Comparison of ENCODE assay signal across 35 cellular contexts in the genomic region with DNA sequence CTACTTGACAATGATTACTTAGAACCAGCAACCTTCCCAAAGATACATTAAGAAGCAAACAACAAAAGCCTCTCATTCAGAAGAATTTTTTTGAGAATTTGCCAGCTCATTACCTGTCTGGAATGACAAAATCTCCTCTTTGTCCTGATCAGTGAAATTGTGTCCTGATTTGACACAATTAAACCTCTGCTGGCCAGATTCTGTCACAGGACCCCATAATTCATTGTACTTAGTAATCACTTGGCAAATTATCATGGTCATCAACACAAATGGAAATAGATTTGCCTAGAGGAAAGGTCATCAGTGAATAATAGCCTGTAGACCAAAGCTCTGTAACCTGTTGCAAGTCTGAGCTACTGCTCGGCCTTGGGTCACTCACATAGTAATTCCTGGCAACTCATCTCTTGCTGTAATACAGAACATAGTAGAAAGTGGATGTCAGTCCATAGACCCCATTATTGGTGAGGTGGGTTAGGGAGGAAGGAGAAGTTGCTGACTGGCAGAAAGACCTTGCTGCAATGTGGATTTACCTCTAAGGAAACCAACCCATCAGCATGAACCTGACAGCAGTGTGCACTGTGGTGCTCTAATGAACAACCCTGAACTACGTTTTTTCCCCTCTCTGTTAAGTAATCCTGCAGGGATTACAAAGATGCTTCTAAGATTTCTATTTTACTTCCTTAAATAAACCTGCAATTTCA.
"Had no signal": no experiment of that assay in that cellular context is flagged by ENCODE, and none has a peak within 500 bp of the region (broad histone marks: within the 10 kb centered on the region; RNA-seq: fewer than 3 reads in every experiment).

No MANE protein-coding gene starts in this region.

- H3K9me3 Mint-ChIP-seq: activated CD4-positive, alpha-beta memory T cell treated with anti-CD3 and anti-CD28 coated beads, Interleukin-2, amount 10 ng/mL, durations not matched to agents 7 days and 5 days; activated naive CD4-positive, alpha-beta T cell treated with anti-CD3 and anti-CD28 coated beads, Interleukin-2, amount 10 ng/mL, durations not matched to agents 7 days and 5 days; activated naive CD8-positive, alpha-beta T cell treated with anti-CD3 and anti-CD28 coated beads, Interleukin-2, amount 50 U/mL, for 24 hours; central memory CD8-positive, alpha-beta T cell had no signal

- H3K27me3 Mint-ChIP-seq: activated CD4-positive, alpha-beta memory T cell treated with anti-CD3 and anti-CD28 coated beads, Interleukin-2, amount 10 ng/mL, durations not matched to agents 7 days and 5 days; activated CD8-positive, alpha-beta memory T cell treated with anti-CD3 and anti-CD28 coated beads, Interleukin-2, amount 10 ng/mL, durations not matched to agents 7 days and 5 days; activated naive CD4-positive, alpha-beta T cell treated with anti-CD3 and anti-CD28 coated beads, Interleukin-2, amount 10 ng/mL, durations not matched to agents 7 days and 5 days; activated naive CD8-positive, alpha-beta T cell; activated naive CD8-positive, alpha-beta T cell treated with anti-CD3 and anti-CD28 coated beads, Interleukin-2, amount 50 U/mL, for 24 hours; central memory CD8-positive, alpha-beta T cell had no signal

- H3K4me3 ChIP-seq: cardiac muscle cell, colonic mucosa had no signal

- H3K27ac ChIP-seq: brain microvascular endothelial cell, cardiac muscle cell, colonic mucosa, VCaP had no signal

- H3K4me3 Mint-ChIP-seq: activated CD4-positive, alpha-beta memory T cell treated with anti-CD3 and anti-CD28 coated beads, Interleukin-2, amount 10 ng/mL, durations not matched to agents 7 days and 5 days; activated CD8-positive, alpha-beta memory T cell treated with anti-CD3 and anti-CD28 coated beads, Interleukin-2, amount 10 ng/mL, durations not matched to agents 7 days and 5 days; activated naive CD4-positive, alpha-beta T cell treated with anti-CD3 and anti-CD28 coated beads, Interleukin-2, amount 10 ng/mL, durations not matched to agents 7 days and 5 days; activated naive CD8-positive, alpha-beta T cell; activated naive CD8-positive, alpha-beta T cell treated with anti-CD3 and anti-CD28 coated beads, Interleukin-2, amount 50 U/mL, for 24 hours; central memory CD8-positive, alpha-beta T cell had no signal

- H3K4me1 ChIP-seq: colonic mucosa had no signal

- H3K36me3 ChIP-seq: brain microvascular endothelial cell, cardiac muscle cell, colonic mucosa had no signal

- ATAC-seq: activated CD8-positive, alpha-beta memory T cell treated with anti-CD3 and anti-CD28 coated beads, Interleukin-2, amount 10 ng/mL, durations not matched to agents 7 days and 5 days; activated naive CD8-positive, alpha-beta T cell treated with anti-CD3 and anti-CD28 coated beads, Interleukin-2, amount 50 U/mL, for 24 hours had no signal

- H3K4me1 Mint-ChIP-seq: activated CD4-positive, alpha-beta memory T cell treated with anti-CD3 and anti-CD28 coated beads, Interleukin-2, amount 10 ng/mL, durations not matched to agents 7 days and 5 days; activated naive CD4-positive, alpha-beta T cell treated with anti-CD3 and anti-CD28 coated beads, Interleukin-2, amount 10 ng/mL, durations not matched to agents 7 days and 5 days; activated naive CD8-positive, alpha-beta T cell treated with anti-CD3 and anti-CD28 coated beads, Interleukin-2, amount 50 U/mL, for 24 hours; central memory CD8-positive, alpha-beta T cell had no signal

- H3K36me3 Mint-ChIP-seq: activated CD8-positive, alpha-beta memory T cell treated with anti-CD3 and anti-CD28 coated beads, Interleukin-2, amount 10 ng/mL, durations not matched to agents 7 days and 5 days; activated naive CD4-positive, alpha-beta T cell treated with anti-CD3 and anti-CD28 coated beads, Interleukin-2, amount 10 ng/mL, durations not matched to agents 7 days and 5 days had no signal

- H3K27ac Mint-ChIP-seq: activated CD4-positive, alpha-beta memory T cell treated with anti-CD3 and anti-CD28 coated beads, Interleukin-2, amount 10 ng/mL, durations not matched to agents 7 days and 5 days; activated CD8-positive, alpha-beta memory T cell treated with anti-CD3 and anti-CD28 coated beads, Interleukin-2, amount 10 ng/mL, durations not matched to agents 7 days and 5 days; activated naive CD4-positive, alpha-beta T cell treated with anti-CD3 and anti-CD28 coated beads, Interleukin-2, amount 10 ng/mL, durations not matched to agents 7 days and 5 days; activated naive CD8-positive, alpha-beta T cell; activated naive CD8-positive, alpha-beta T cell treated with anti-CD3 and anti-CD28 coated beads, Interleukin-2, amount 50 U/mL, for 24 hours had no signal

- H3K9me3 ChIP-seq: colonic mucosa had no signal

- DNase-seq: activated CD4-positive, alpha-beta memory T cell treated with anti-CD3 and anti-CD28 coated beads, Interleukin-2, amount 10 ng/mL, durations not matched to agents 7 days and 5 days; activated CD4-positive, alpha-beta T cell treated with anti-CD3 and anti-CD28 coated beads for 1 hour; activated CD4-positive, alpha-beta T cell treated with anti-CD3 and anti-CD28 coated beads for 48 hours; activated CD4-positive, CD25-positive, alpha-beta regulatory T cell; activated CD8-positive, alpha-beta memory T cell treated with anti-CD3 and anti-CD28 coated beads for 24 hours; activated CD8-positive, alpha-beta memory T cell treated with anti-CD3 and anti-CD28 coated beads, Interleukin-2, amount 10 ng/mL, durations not matched to agents 7 days and 5 days; activated CD8-positive, alpha-beta memory T cell treated with anti-CD3 and anti-CD28 coated beads, Interleukin-2, amount 50 U/mL, for 48 hours; activated effector memory CD4-positive, alpha-beta T cell treated with Interleukin-2 at 50 U/mL for 16 hours; activated naive CD4-positive, alpha-beta T cell treated with anti-CD3 and anti-CD28 coated beads, Interleukin-2, amount 10 ng/mL, durations not matched to agents 7 days and 5 days; activated naive CD8-positive, alpha-beta T cell treated with anti-CD3 and anti-CD28 coated beads, Interleukin-2, amount 50 U/mL, for 24 hours; activated T-cell treated with anti-CD3 and anti-CD28 coated beads, Interleukin-2, amount 50 U/mL, for 48 hours; amniotic stem cell; aorta; brain microvascular endothelial cell; colonic mucosa; Kasumi-1; NCI-H1105; NCI-H1417 treated with DMSO at 0.1 percent for 48 hours; NCI-H187; NCI-H2029 treated with DMSO at 0.1 percent for 48 hours; NCI-H2107; NCI-H2171; NCI-H510A; NCI-H526; NCI-H748 treated with DMSO at 0.1 percent for 48 hours; OCI-M1; Right ventricle myocardium superior; SW 1271; T-helper 1 cell; T-helper 2 cell; T-helper 9 cell had no signal

- H3K27me3 ChIP-seq: brain microvascular endothelial cell, cardiac muscle cell, colonic mucosa had no signal
